Comparison of ENCODE assay signal across 21 cellular contexts in the genomic region with DNA sequence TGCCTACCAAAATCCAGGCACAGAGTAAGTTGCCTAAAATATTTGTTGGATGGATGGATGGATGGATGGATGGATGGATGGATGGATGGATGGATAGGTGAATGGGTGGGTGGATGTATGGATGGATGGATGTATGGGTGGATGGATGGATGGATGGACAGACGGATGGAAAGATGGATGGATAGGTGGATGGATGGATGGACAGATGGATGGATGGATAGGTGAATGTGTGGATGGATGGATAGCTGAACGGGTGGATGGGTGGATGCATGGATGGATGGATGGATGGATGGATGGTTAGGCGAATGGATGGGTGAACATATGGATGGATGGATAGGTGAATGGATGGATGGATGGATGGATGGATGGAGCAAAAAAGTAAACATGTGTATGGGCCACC.
DNase-seq lines count a peak whose midpoint lies in the region; ATAC-seq, FAIRE-seq and TF ChIP-seq lines count a peak whose summit lies in the region.
"Had no signal": no experiment of that assay in that cellular context is flagged by ENCODE, and none has a peak within 500 bp of the region (broad histone marks: within the 10 kb centered on the region; RNA-seq: fewer than 3 reads in every experiment).

No MANE protein-coding gene starts in this region.

- TF ChIP-seq CTCF in HEK293 (tag by site-specific recombination; IDR thresholded peaks at IDR 0.05): no peak
- TF ChIP-seq CTCF in bronchial epithelial cell (IDR thresholded peaks at IDR 0.05; ENCODE audit: insufficient read depth, low read length, severe bottlenecking): no peak

- ATAC-seq in HG02970 (IDR thresholded peaks at IDR 0.05; ENCODE audit: low FRiP score, unreplicated experiment) (no peak), T-cell (replicated peaks in 1 of 4) (no peak)
- ATAC-seq: GM23338 had no signal

- POLR2A ChIA-PET in HEK293 (lab: Yijun Ruan, JAX): no interaction called here
- POLR2A ChIA-PET in T-cell (lab: Charles Lee): no interaction called here

- H3K4me1 Mint-ChIP-seq in T-cell: peaks cover 14 to 17% (median 16%) of the 10 kb centered on the region in 3 donors
- H3K4me1 Mint-ChIP-seq: GM23338 had no signal

- H3K27ac Mint-ChIP-seq in T-cell: no peak overlapping the region
- H3K27ac Mint-ChIP-seq: B cell; CD4-positive, CD25-positive, alpha-beta regulatory T cell; GM23338; IgD-negative memory B cell had no signal

- peaks cover 0 to 5% (median 0%) of the 10 kb centered on the region in 11 experiments; a peak in 1 of 22 replicates for H3K27me3 ChIP-seq in BLaER1 treated with 17β-estradiol and CSF1 and Interleukin-3, amounts not matched to agents 10 nM and 100 nM
- peaks cover 2% of the 10 kb centered on the region for H3K27me3 ChIP-seq in bronchial epithelial cell (ENCODE audit: control insufficient read depth, insufficient read depth, low read length)

- H3K4me3 Mint-ChIP-seq in T-cell: no peak overlapping the region
- H3K4me3 Mint-ChIP-seq: B cell, GM23338, IgD-negative memory B cell had no signal

- H3K27ac ChIP-seq in BLaER1 treated with 17β-estradiol and CSF1 and Interleukin-3, amounts not matched to agents 10 nM and 100 nM: no peak overlapping the region
- H3K27ac ChIP-seq in HEK293 (ENCODE audit: extremely low read depth, low read depth, low read length): no peak overlapping the region

- H3K9me3 Mint-ChIP-seq in T-cell: no peaks in the 10 kb centered on the region
- H3K9me3 Mint-ChIP-seq: CD4-positive, CD25-positive, alpha-beta regulatory T cell; GM23338 had no signal

- H3K9me3 ChIP-seq in BLaER1 treated with 17β-estradiol and CSF1 and Interleukin-3, amounts not matched to agents 10 nM and 100 nM (replicated peaks in 1 of 11): peaks cover 0 to 3% (median 0%) of the 10 kb centered on the region in 11 experiments; a peak in 1 of 22 replicates
- no peaks in the 10 kb centered on the region for H3K9me3 ChIP-seq in HEK293 (ENCODE audit: control insufficient read depth, insufficient read depth, low read depth, low read length)

- no peak overlapping the region for H3K9ac ChIP-seq in BLaER1 treated with 17β-estradiol and CSF1 and Interleukin-3, amounts not matched to agents 10 nM and 100 nM

- no peaks in the 10 kb centered on the region for H3K36me3 ChIP-seq in BLaER1 treated with 17β-estradiol and CSF1 and Interleukin-3, amounts not matched to agents 10 nM and 100 nM
- H3K36me3 ChIP-seq in HEK293 (ENCODE audit: control insufficient read depth in 2 of 2, insufficient read depth in 1 of 2, low read length in 2 of 2) (no peaks in the 10 kb centered on the region), bronchial epithelial cell (ENCODE audit: control insufficient read depth, insufficient read depth, low read length) (no peaks in the 10 kb centered on the region)

- H4K20me1 ChIP-seq in BLaER1 treated with 17β-estradiol and CSF1 and Interleukin-3, amounts not matched to agents 10 nM and 100 nM: peaks cover 0 to 9% (median 0%) of the 10 kb centered on the region in 11 experiments; a peak in 2 of 22 replicates

- FAIRE-seq in bronchial epithelial cell (lab: Jason Lieb, UNC): peak; percentile 70
- FAIRE-seq: GM12878, HTR-8/SVneo had no signal

- H3K27me3 Mint-ChIP-seq in T-cell: peaks cover 21 to 39% of the 10 kb centered on the region in 2 donors

- H3K4me1 ChIP-seq in BLaER1 treated with 17β-estradiol and CSF1 and Interleukin-3, amounts not matched to agents 10 nM and 100 nM: peaks cover 18 to 42% (median 27%) of the 10 kb centered on the region in 10 experiments
- no peaks in the 10 kb centered on the region for H3K4me1 ChIP-seq in HEK293 (ENCODE audit: control insufficient read depth, insufficient read depth, low read length)

- H3K4me3 ChIP-seq in BLaER1 treated with 17β-estradiol and CSF1 and Interleukin-3, amounts not matched to agents 10 nM and 100 nM: no peak overlapping the region
- H3K4me3 ChIP-seq in HEK293 (ENCODE audit: low read depth, low read length) (no peak overlapping the region), bronchial epithelial cell (ENCODE audit: low read depth, low read length) (no peak overlapping the region)
- H3K4me3 ChIP-seq: GM12878, GM23338 had no signal

- no peak for DNase-seq in bronchial epithelial cell (ENCODE audit: low read depth)
- peak; percentile 5 for DNase-seq in islet precursor cell
- DNase-seq in NK-92 (lab: John Stamatoyannopoulos, UW; ENCODE audit: unreplicated experiment): no peak
- no peak for DNase-seq in T-cell
- DNase-seq: C1 segment of cervical spinal cord; CD4-positive, CD25-positive, alpha-beta regulatory T cell; CD8-positive, alpha-beta memory T cell; COR-L47; DMS 273 treated with DMSO at 0.1 percent for 48 hours; DMS53; DND-41; EL; H7 had no signal

- CTCF ChIA-PET in HEK293 (lab: Yijun Ruan, JAX): interaction anchor here (0.6 kb wide), 1 partner anchor 135 kb away, joined by 4 read pairs; no protein-coding TSS in a partner anchor
- CTCF ChIA-PET in T-cell (lab: Charles Lee): no interaction called here

- peak overlapping the region in 9 of 11 experiments; percentile 69 to 90 (median 84); a peak in 18 of 22 replicates for H3K4me2 ChIP-seq in BLaER1 treated with 17β-estradiol and CSF1 and Interleukin-3, amounts not matched to agents 10 nM and 100 nM
- H3K4me2 ChIP-seq: GM23338 had no signal

- no peaks in the 10 kb centered on the region for H3K36me3 Mint-ChIP-seq in T-cell
- H3K36me3 Mint-ChIP-seq: CD4-positive, CD25-positive, alpha-beta regulatory T cell; CD8-positive, alpha-beta memory T cell had no signal

TF ChIP-seq in HEK293, 187 proteins besides CTCF, POLR2A, EP300 and RAD21:
- no peak for TF ChIP-seq ZNF16 (tag by site-specific recombination; IDR thresholded peaks at IDR 0.05; ENCODE audit: low read depth)
- TF ChIP-seq ZBTB17 (tag by site-specific recombination; IDR thresholded peaks at IDR 0.05): peak; percentile 79
- peak; percentile 94 for TF ChIP-seq ZNF366 (tag by site-specific recombination; conservative IDR thresholded peaks at IDR 0.05)
